In genomic region chr12:92079054-92079385, GRCh38 we compare ENCODE assay signal across 12 cellular contexts.
DNase-seq lines count a peak whose midpoint lies in the region; ATAC-seq, FAIRE-seq and TF ChIP-seq lines count a peak whose summit lies in the region.
"Had no signal": no experiment of that assay in that cellular context is flagged by ENCODE, and none has a peak within 500 bp of the region (broad histone marks: within the 10 kb centered on the region; RNA-seq: fewer than 3 reads in every experiment).

No MANE protein-coding gene starts in this region.

- peak overlapping the region; percentile 23 for H3K9ac ChIP-seq in mammary epithelial cell (ENCODE audit: insufficient read depth, low read length)

- POLR2A ChIA-PET in CD8-positive, alpha-beta T cell (lab: Charles Lee): no interaction called here

- no peaks in the 10 kb centered on the region for H4K20me1 ChIP-seq in mammary epithelial cell (ENCODE audit: insufficient read depth, low read length)

- ATAC-seq in CD8-positive, alpha-beta T cell: no peak
- peak; percentile 4 to 70 (median 30) for ATAC-seq in pancreas
- ATAC-seq in HG03039 (IDR thresholded peaks at IDR 0.05; ENCODE audit: unreplicated experiment): no peak

- H3K36me3 Mint-ChIP-seq in CD8-positive, alpha-beta T cell: peaks cover 4% of the 10 kb centered on the region

- no TSS peak for BruUV-seq in mammary epithelial cell (replicated peaks; lab: Mats Ljungman, UMichigan)

- no peak overlapping the region for H3K4me3 Mint-ChIP-seq in CD8-positive, alpha-beta T cell

- CTCF ChIA-PET in CD8-positive, alpha-beta T cell (lab: Charles Lee): no interaction called here
- CTCF ChIA-PET in mammary epithelial cell (lab: Charles Lee; ENCODE audit: low non-redundant PET): no interaction called here

- no peak for DNase-seq in CD8-positive, alpha-beta T cell
- DNase-seq in mammary epithelial cell (peak; percentile 36), pancreas (no peak), LoVo (ENCODE audit: low spot score) (no peak), NCI-H2196 treated with DMSO at 0.1 percent for 48 hours (lab: John Stamatoyannopoulos, UW; ENCODE audit: unreplicated experiment) (no peak)
- DNase-seq: COR-L47; effector memory CD4-positive, alpha-beta T cell; head of caudate nucleus; NCI-H1092; NCI-H345 had no signal

- dilution Hi-C loops in mammary epithelial cell (cut with HindIII; ENCODE audit: low sequenced_read_pairs): loop anchor here (5.0 kb wide), 1 partner anchor 53 kb away; no protein-coding TSS in a partner anchor

- TF ChIP-seq CTCF in CD8-positive, alpha-beta T cell (IDR thresholded peaks at IDR 0.05): no peak
- TF ChIP-seq CTCF in mammary epithelial cell (conservative IDR thresholded peaks at IDR 0.05 in 1 of 2, IDR thresholded peaks at IDR 0.05 in 1 of 2; ENCODE audit: extremely low read depth in 1 of 2, insufficient read depth in 1 of 2, low read depth in 1 of 2, low read length in 2 of 2): no peak
- TF ChIP-seq CTCF in pancreas (IDR thresholded peaks at IDR 0.05): no peak

- no peak overlapping the region for H2AFZ ChIP-seq in mammary epithelial cell (ENCODE audit: low read depth, low read length)

- H3K27ac ChIP-seq in CD8-positive, alpha-beta T cell (ENCODE audit: low read depth, low read length): no peak overlapping the region
- H3K27ac ChIP-seq in KOPT-K1 (ENCODE audit: low read depth, low read length, poor library complexity, severe bottlenecking) (peak overlapping the region; percentile 35), mammary epithelial cell (ENCODE audit: insufficient read depth, low read depth, low read length) (peak overlapping the region; percentile 91), pancreas (peak overlapping the region in 2 of 4 donors; percentile 2 to 23)

- H3K9me3 Mint-ChIP-seq in CD8-positive, alpha-beta T cell: peaks cover 3% of the 10 kb centered on the region

- H3K27ac Mint-ChIP-seq in CD8-positive, alpha-beta T cell: peak overlapping the region; percentile 84

- peaks cover 68% of the 10 kb centered on the region for H3K4me1 Mint-ChIP-seq in CD8-positive, alpha-beta T cell (ENCODE audit: low read depth)

- H3K9me3 ChIP-seq in CD8-positive, alpha-beta T cell (ENCODE audit: low read length): no peaks in the 10 kb centered on the region
- H3K9me3 ChIP-seq in KOPT-K1 (ENCODE audit: insufficient read depth, low read length, poor library complexity, severe bottlenecking) (no peaks in the 10 kb centered on the region), mammary epithelial cell (replicated peaks; ENCODE audit: insufficient read depth, low read length) (no peaks in the 10 kb centered on the region), pancreas (no peaks in the 10 kb centered on the region)

- no peak overlapping the region for H3K4me3 ChIP-seq in CD8-positive, alpha-beta T cell (ENCODE audit: low read depth, low read length)
- H3K4me3 ChIP-seq in mammary epithelial cell (replicated peaks in 1 of 3; ENCODE audit: insufficient read depth in 1 of 3, low read depth in 2 of 3, low read length in 3 of 3) (no peak overlapping the region), pancreas (no peak overlapping the region)

- H3K4me1 ChIP-seq in CD8-positive, alpha-beta T cell (ENCODE audit: insufficient read depth, low read length): peaks cover 48% of the 10 kb centered on the region
- H3K4me1 ChIP-seq in mammary epithelial cell (ENCODE audit: insufficient read depth, low read length): peaks cover 40% of the 10 kb centered on the region
- peaks cover 4 to 35% (median 11%) of the 10 kb centered on the region in 3 donors for H3K4me1 ChIP-seq in pancreas

- no peaks in the 10 kb centered on the region for H3K79me2 ChIP-seq in mammary epithelial cell (ENCODE audit: insufficient read depth, low read length)

- in situ Hi-C loops in mammary epithelial cell (cut with MboI; ENCODE audit: low sequenced_read_pairs in 2 of 2): no loop called here

- no peaks in the 10 kb centered on the region for H3K27me3 Mint-ChIP-seq in CD8-positive, alpha-beta T cell (ENCODE audit: low read depth)

- intact Hi-C loops in CD8-positive, alpha-beta T cell (cut with DNase I, micrococcal nuclease): loop anchor here in 1 of 2 experiments (2.0 kb wide), 1 partner anchor 16 kb away; no protein-coding TSS in a partner anchor
- intact Hi-C loops in mammary epithelial cell (cut with micrococcal nuclease): loop anchor here (2.0 kb wide), 1 partner anchor 66 kb away; the partner anchor contains the start of gene BTG1
- intact Hi-C loops in pancreas (cut with DNase I): no loop called here

- H3K36me3 ChIP-seq in CD8-positive, alpha-beta T cell (ENCODE audit: insufficient read depth, low read length): no peaks in the 10 kb centered on the region
- H3K36me3 ChIP-seq in KOPT-K1 (ENCODE audit: insufficient read depth, low read length): no peaks in the 10 kb centered on the region
- H3K36me3 ChIP-seq in mammary epithelial cell (ENCODE audit: insufficient read depth, low read length): no peaks in the 10 kb centered on the region
- H3K36me3 ChIP-seq in pancreas: no peaks in the 10 kb centered on the region

- peak overlapping the region; percentile 31 for H3K4me2 ChIP-seq in mammary epithelial cell (ENCODE audit: insufficient read depth, low read depth, low read length)

- H3K27me3 ChIP-seq in CD8-positive, alpha-beta T cell (ENCODE audit: insufficient read depth, low read length): no peaks in the 10 kb centered on the region
- H3K27me3 ChIP-seq in mammary epithelial cell (ENCODE audit: insufficient read depth, low read length): no peaks in the 10 kb centered on the region
- no peaks in the 10 kb centered on the region for H3K27me3 ChIP-seq in pancreas

- FAIRE-seq in pancreas (lab: Jason Lieb, UNC): no peak

Comparison
In these comparisons a context has a peak if more than half of its experiments do, and no peak if none do; other contexts are left out.
1. ATAC-seq: peak in pancreas (4 of 4); none in CD8-positive, alpha-beta T cell (single experiment) and HG03039 (single experiment).